15 cellular contexts compared by ENCODE assay signal in genomic region chr17:47267354-47267828, GRCh38. TPM values are rescaled to one million over a fixed set of nuclear protein-coding genes. Genes with fewer than 3 reads are reported as not detected.
DNase-seq lines count a peak whose midpoint lies in the region; ATAC-seq and TF ChIP-seq lines count a peak whose summit lies in the region.
"Had no signal": no experiment of that assay in that cellular context is flagged by ENCODE, and none has a peak within 500 bp of the region (broad histone marks: within the 10 kb centered on the region; RNA-seq: fewer than 3 reads in every experiment).

No MANE protein-coding gene starts in this region.

- no peak overlapping the region for H3K23ac ChIP-seq in mesenchymal stem cell (ENCODE audit: low read length in 2 of 2)

- H3K14ac ChIP-seq in mesenchymal stem cell (ENCODE audit: low read length in 2 of 2), result no peak overlapping the region

- H3K9me3 Mint-ChIP-seq in Caco-2 (ENCODE audit: unreplicated experiment), result peaks cover 12% of the 10 kb centered on the region
- H3K9me3 Mint-ChIP-seq: natural killer cell had no signal

- CTCF ChIA-PET in AG04450 (lab: Charles Lee), result no interaction called here
- CTCF ChIA-PET in Caco-2 (lab: Charles Lee), result no interaction called here

- POLR2A ChIA-PET in AG04450 (lab: Yijun Ruan, JAX) (no interaction called here), Caco-2 (lab: Charles Lee) (no interaction called here)

- intact Hi-C loops in Caco-2 (cut with micrococcal nuclease; ENCODE audit: unreplicated experiment), result no loop called here

- no peak overlapping the region for H2BK12ac ChIP-seq in mesenchymal stem cell (ENCODE audit: low read length in 2 of 2)

- H3K4me2 ChIP-seq in mesenchymal stem cell (ENCODE audit: low read length, poor library complexity, severe bottlenecking), result no peak overlapping the region

- 0% methylated on average over 1 of the region's 1 CpG for WGBS in mesenchymal stem cell

- no peak for ATAC-seq in GM18505 (IDR thresholded peaks at IDR 0.05; ENCODE audit: unreplicated experiment)
- ATAC-seq in GM18867 (IDR thresholded peaks at IDR 0.05; ENCODE audit: unreplicated experiment), result no peak
- ATAC-seq: natural killer cell had no signal

- TF ChIP-seq POLR2A in GM18505 (IDR thresholded peaks at IDR 0.05; ENCODE audit: borderline replicate concordance, extremely low read depth, insufficient read depth, insufficient read length), result no peak

- H3K27ac ChIP-seq in AG04450 (ENCODE audit: low read depth, low read length) (peak overlapping the region; percentile 75), coronary artery (peak overlapping the region; percentile 36 to 81), mesenchymal stem cell (ENCODE audit: low read length, poor library complexity, severe bottlenecking) (peak overlapping the region; percentile 97)

- H3K4me3 ChIP-seq in AG04450 (ENCODE audit: low read depth, low read length) (no peak overlapping the region), coronary artery (no peak overlapping the region), mesenchymal stem cell (ENCODE audit: insufficient read depth in 1 of 2, low read depth in 1 of 2, low read length in 2 of 2) (peak overlapping the region in 1 of 2 experiments; percentile 35), Caco-2 (ENCODE audit: low read depth, low read length) (no peak overlapping the region)
- H3K4me3 ChIP-seq: tibial nerve had no signal

- H3K4me3 Mint-ChIP-seq in Caco-2 (ENCODE audit: unreplicated experiment), result no peak overlapping the region
- H3K4me3 Mint-ChIP-seq: natural killer cell had no signal

- TF ChIP-seq CTCF in AG04450 (IDR thresholded peaks at IDR 0.05; ENCODE audit: low read depth, low read length), result no peak
- TF ChIP-seq CTCF in coronary artery (IDR thresholded peaks at IDR 0.05), result no peak
- no peak for TF ChIP-seq CTCF in Caco-2 (IDR thresholded peaks at IDR 0.05; ENCODE audit: insufficient read depth in 1 of 2, low read depth in 1 of 2, low read length in 1 of 2, severe bottlenecking in 1 of 2, unreplicated experiment in 1 of 2)

- no peak overlapping the region for H3K27ac Mint-ChIP-seq in Caco-2 (ENCODE audit: unreplicated experiment)
- H3K27ac Mint-ChIP-seq: natural killer cell had no signal

- peak overlapping the region; percentile 62 for H2AFZ ChIP-seq in mesenchymal stem cell (ENCODE audit: low read depth, low read length)

- H2AK5ac ChIP-seq in mesenchymal stem cell (ENCODE audit: low read length, severe bottlenecking), result peak overlapping the region; percentile 93

- H2BK5ac ChIP-seq in mesenchymal stem cell (ENCODE audit: low read depth, low read length, poor library complexity, severe bottlenecking), result peak overlapping the region; percentile 91

- H4K91ac ChIP-seq in mesenchymal stem cell (ENCODE audit: low read length), result no peak overlapping the region

- no TSS peak for BruUV-seq in Caco-2 (replicated peaks; lab: Mats Ljungman, UMichigan)

- DNase-seq in AG04450 (ENCODE audit: low read depth, low spot score) (peak; percentile 59), M059J (ENCODE audit: low read depth) (peak; percentile 98), coronary artery (ENCODE audit: low spot score) (no peak), mesenchymal stem cell (peak; percentile 85), Caco-2 (no peak), NCI-H1436 (lab: John Stamatoyannopoulos, UW) (no peak)
- DNase-seq: AML-193; caudate nucleus; hippocampal formation; natural killer cell; NCI-H524 treated with DMSO at 0.1 percent for 48 hours; stimulated activated CD4-positive, alpha-beta T cell treated with anti-CD3 and anti-CD28 coated beads, Interleukin-4, amount 100 ng/mL, for 4 hours had no signal

- H3K4me1 Mint-ChIP-seq in Caco-2 (ENCODE audit: low read depth, unreplicated experiment), result no peaks in the 10 kb centered on the region
- H3K4me1 Mint-ChIP-seq: natural killer cell had no signal

- H3K4ac ChIP-seq in mesenchymal stem cell (ENCODE audit: low read depth in 1 of 2, low read length in 2 of 2), result no peak overlapping the region

- no peaks in the 10 kb centered on the region for H3K27me3 ChIP-seq in AG04450 (ENCODE audit: control insufficient read depth, insufficient read depth, low read length)
- H3K27me3 ChIP-seq in mesenchymal stem cell (ENCODE audit: control insufficient read depth in 1 of 2, insufficient read depth in 1 of 2, low read length in 2 of 2), result no peaks in the 10 kb centered on the region
- no peaks in the 10 kb centered on the region for H3K27me3 ChIP-seq in Caco-2 (replicated peaks; ENCODE audit: control insufficient read depth, insufficient read depth, low read length)
- H3K27me3 ChIP-seq: tibial nerve had no signal

- H3K9ac ChIP-seq in mesenchymal stem cell (ENCODE audit: low read length), result peak overlapping the region; percentile 82

- no peak overlapping the region for H3K18ac ChIP-seq in mesenchymal stem cell (ENCODE audit: low read depth in 1 of 2, low read length in 2 of 2)

- no peaks in the 10 kb centered on the region for H3K36me3 Mint-ChIP-seq in Caco-2 (ENCODE audit: insufficient read depth, unreplicated experiment)
- H3K36me3 Mint-ChIP-seq: natural killer cell had no signal

- H4K8ac ChIP-seq in mesenchymal stem cell (ENCODE audit: low read length), result peak overlapping the region; percentile 5

- no peaks in the 10 kb centered on the region for H3K27me3 Mint-ChIP-seq in Caco-2 (ENCODE audit: insufficient read depth, unreplicated experiment)

- H2BK15ac ChIP-seq in mesenchymal stem cell (ENCODE audit: low read depth, poor library complexity, severe bottlenecking), result no peak overlapping the region

- H3K9me3 ChIP-seq in AG04450 (ENCODE audit: control insufficient read depth, insufficient read depth, low read length) (no peaks in the 10 kb centered on the region), mesenchymal stem cell (ENCODE audit: control insufficient read depth, low read length) (no peaks in the 10 kb centered on the region), Caco-2 (peaks cover 7% of the 10 kb centered on the region)
- H3K9me3 ChIP-seq: tibial nerve had no signal

- H3K36me3 ChIP-seq in mesenchymal stem cell (ENCODE audit: control insufficient read depth in 1 of 2, insufficient read depth in 2 of 2, low read depth in 1 of 2, low read length in 2 of 2), result peaks cover 10 to 20% of the 10 kb centered on the region in 2 experiments
- H3K36me3 ChIP-seq in Caco-2 (ENCODE audit: control insufficient read depth, insufficient read depth, low read length), result no peaks in the 10 kb centered on the region
- H3K36me3 ChIP-seq: tibial nerve had no signal

- H3K79me1 ChIP-seq in mesenchymal stem cell (replicated peaks; ENCODE audit: low read length, poor library complexity, severe bottlenecking), result peaks cover 9% of the 10 kb centered on the region

- no peak overlapping the region for H2BK120ac ChIP-seq in mesenchymal stem cell (ENCODE audit: low read depth, low read length)

- H3K4me1 ChIP-seq in mesenchymal stem cell (ENCODE audit: control insufficient read depth, insufficient read depth, low read depth, low read length) (peaks cover 12% of the 10 kb centered on the region), Caco-2 (peaks cover 17% of the 10 kb centered on the region; the same call in 1 of the 2 replicates)

RNA-seq across cellular contexts. Expression of gene ITGB3, which starts 13.8 kb away (rescaled TPM):
- polyA plus RNA-seq in AG04450 (2011; rRNA removed), result 26.2 and 30.9 TPM in 2 replicates
- 49.2 and 52.3 TPM in 2 replicates for polyA minus RNA-seq in AG04450 (2011; rRNA and poly(A)+ RNA removed)
- total RNA-seq in M059J (2014; rRNA removed; shearing (Covaris generic)), result 0.94 and 3.1 TPM in 2 replicates
- 11.3 TPM for polyA plus RNA-seq in mesenchymal stem cell (2013, experiment 1 of 2)
- 11.3 TPM for polyA plus RNA-seq in mesenchymal stem cell (2013, experiment 2 of 2)
- 0.48 and 1.2 TPM in 2 replicates for total RNA-seq in Caco-2 (2022)

RNA-seq across cellular contexts. Expression of gene EFCAB13, which starts 56.4 kb away (rescaled TPM):
- 0.84 and 1.6 TPM in 2 replicates for polyA plus RNA-seq in AG04450 (2011; rRNA removed)
- 0.55 and 1.5 TPM in 2 replicates for polyA minus RNA-seq in AG04450 (2011; rRNA and poly(A)+ RNA removed)
- total RNA-seq in M059J (2014; rRNA removed; shearing (Covaris generic)), result 2.5 and 3.1 TPM in 2 replicates
- 1.2 TPM for polyA plus RNA-seq in mesenchymal stem cell (2013, experiment 1 of 2)
- 1.2 TPM for polyA plus RNA-seq in mesenchymal stem cell (2013, experiment 2 of 2)
- total RNA-seq in Caco-2 (2022), result 5.1 and 6.4 TPM in 2 replicates

RNA-seq across cellular contexts. Expression of gene MYL4, which starts 58.2 kb away (rescaled TPM):
- 0.17 and 0.19 TPM in 2 replicates for polyA plus RNA-seq in AG04450 (2011; rRNA removed)
- not detected in 2 replicates for polyA minus RNA-seq in AG04450 (2011; rRNA and poly(A)+ RNA removed)
- total RNA-seq in M059J (2014; rRNA removed; shearing (Covaris generic)), result not detected in 2 replicates
- polyA plus RNA-seq in mesenchymal stem cell (2013, experiment 1 of 2), result 0.22 TPM
- 0.14 TPM for polyA plus RNA-seq in mesenchymal stem cell (2013, experiment 2 of 2)
- 0.39 TPM in 1 of 2 replicates, not detected in the other for total RNA-seq in Caco-2 (2022)

Comparison
In these comparisons a context has a peak if more than half of its experiments do, and no peak if none do; other contexts are left out.
1. DNase-seq: peak in AG04450 (single experiment), M059J (single experiment) and mesenchymal stem cell (single experiment); none in coronary artery (single experiment), Caco-2 (0 of 2) and NCI-H1436 (single experiment).
2. Peak in every context shown above with its lines, with median percentiles within 50 percentile points of each other: H3K27ac ChIP-seq.